Comparison of ENCODE assay signal across 10 cellular contexts in genomic region chr17:43025290-43025657, GRCh38.
DNase-seq lines count a peak whose midpoint lies in the region; ATAC-seq lines count a peak whose summit lies in the region.
"Had no signal": no experiment of that assay in that cellular context is flagged by ENCODE, and none has a peak within 500 bp of the region (broad histone marks: within the 10 kb centered on the region; RNA-seq: fewer than 3 reads in every experiment).

No MANE protein-coding gene starts in this region.

- no peaks in the 10 kb centered on the region for H3K9me3 ChIP-seq in subcutaneous abdominal adipose tissue (ENCODE audit: control insufficient read depth in 5 of 5, low read length in 5 of 5)

- H3K4me3 ChIP-seq in iPS-11a (ENCODE audit: low read depth, low read length) (peak overlapping the region; percentile 66), subcutaneous abdominal adipose tissue (ENCODE audit: low read depth in 1 of 5, low read length in 5 of 5) (peak overlapping the region in 3 of 5 donors; percentile 11 to 56 (median 43))

- peaks cover under 1 to 43% (median 28%) of the 10 kb centered on the region in 5 donors for H3K4me1 ChIP-seq in subcutaneous abdominal adipose tissue (ENCODE audit: control insufficient read depth in 5 of 5, insufficient read depth in 5 of 5, low read length in 5 of 5)

- H3K27me3 Mint-ChIP-seq in T-helper 2 cell treated with Interferon-gamma antibody and Interleukin-4, amounts not matched to agents 5 μg/mL and 100 μg/mL, for 36 hours (ENCODE audit: low read depth) = peaks cover 10% of the 10 kb centered on the region
- no peaks in the 10 kb centered on the region for H3K27me3 Mint-ChIP-seq in activated naive CD8-positive, alpha-beta T cell

- no peaks in the 10 kb centered on the region for H3K9me3 Mint-ChIP-seq in T-helper 2 cell treated with Interferon-gamma antibody and Interleukin-4, amounts not matched to agents 5 μg/mL and 100 μg/mL, for 36 hours
- no peaks in the 10 kb centered on the region for H3K9me3 Mint-ChIP-seq in activated naive CD8-positive, alpha-beta T cell (ENCODE audit: low read depth)

- no peak for ATAC-seq in GM19463 (IDR thresholded peaks at IDR 0.05; ENCODE audit: unreplicated experiment)

- H3K27me3 ChIP-seq in subcutaneous abdominal adipose tissue (ENCODE audit: control insufficient read depth in 5 of 5, insufficient read depth in 4 of 5, low read length in 5 of 5) = no peaks in the 10 kb centered on the region

- H3K4me3 Mint-ChIP-seq in T-helper 2 cell treated with Interferon-gamma antibody and Interleukin-4, amounts not matched to agents 5 μg/mL and 100 μg/mL, for 36 hours = peak overlapping the region; percentile 63
- peak overlapping the region; percentile 78 for H3K4me3 Mint-ChIP-seq in activated naive CD8-positive, alpha-beta T cell

- no peak overlapping the region for H3K9ac ChIP-seq in subcutaneous abdominal adipose tissue (ENCODE audit: low read length in 5 of 5)

- H3K27ac Mint-ChIP-seq in T-helper 2 cell treated with Interferon-gamma antibody and Interleukin-4, amounts not matched to agents 5 μg/mL and 100 μg/mL, for 36 hours = no peak overlapping the region
- no peak overlapping the region for H3K27ac Mint-ChIP-seq in activated naive CD8-positive, alpha-beta T cell

- H3K27ac ChIP-seq in subcutaneous abdominal adipose tissue (ENCODE audit: low read depth, low read length) = no peak overlapping the region

- H3K4me1 Mint-ChIP-seq in T-helper 2 cell treated with Interferon-gamma antibody and Interleukin-4, amounts not matched to agents 5 μg/mL and 100 μg/mL, for 36 hours (ENCODE audit: low read depth) = peaks cover 13% of the 10 kb centered on the region
- H3K4me1 Mint-ChIP-seq in activated naive CD8-positive, alpha-beta T cell (ENCODE audit: low read depth) = peaks cover 16% of the 10 kb centered on the region

- no peak for DNase-seq in T-helper 2 cell treated with Interferon-gamma antibody and Interleukin-4, amounts not matched to agents 5 μg/mL and 100 μg/mL, for 36 hours (ENCODE audit: low spot score)
- DNase-seq in T-helper 2 cell (no peak), OCI-M2 (lab: John Stamatoyannopoulos, UW; ENCODE audit: unreplicated experiment) (no peak), SHP77 (lab: John Stamatoyannopoulos, UW) (no peak)
- DNase-seq: DMS153, small intestine had no signal

- no peaks in the 10 kb centered on the region for H3K36me3 Mint-ChIP-seq in T-helper 2 cell treated with Interferon-gamma antibody and Interleukin-4, amounts not matched to agents 5 μg/mL and 100 μg/mL, for 36 hours (ENCODE audit: low read depth)
- H3K36me3 Mint-ChIP-seq in activated naive CD8-positive, alpha-beta T cell = no peaks in the 10 kb centered on the region

- H3K36me3 ChIP-seq in subcutaneous abdominal adipose tissue (ENCODE audit: control insufficient read depth in 5 of 5, insufficient read depth in 5 of 5, low read length in 5 of 5) = no peaks in the 10 kb centered on the region
